In the genomic region with DNA sequence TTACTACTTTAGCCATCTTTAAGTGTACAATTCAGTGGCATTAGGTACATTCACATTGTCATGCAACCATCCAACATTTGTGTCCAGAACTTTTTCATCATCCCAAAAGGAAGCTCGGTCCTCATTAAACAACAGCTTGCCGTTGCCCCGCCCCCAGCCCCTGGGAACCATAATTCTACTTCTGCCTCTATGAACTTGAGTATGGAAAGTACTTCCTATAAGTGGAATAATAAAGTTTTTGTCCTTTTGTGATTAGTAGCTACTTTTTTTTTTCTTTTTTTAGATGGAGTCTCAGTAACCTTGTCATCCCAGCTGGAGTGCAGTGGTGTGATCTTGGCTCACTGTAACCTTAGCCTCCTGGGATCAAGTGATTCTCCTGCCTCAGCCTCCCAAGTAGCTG, we compare ENCODE assay signal across 22 cellular contexts. TPM values are rescaled to one million over a fixed set of nuclear protein-coding genes. Genes with fewer than 3 reads are reported as not detected.
"Had no signal": no experiment of that assay in that cellular context is flagged by ENCODE, and none has a peak within 500 bp of the region (broad histone marks: within the 10 kb centered on the region; RNA-seq: fewer than 3 reads in every experiment).

No MANE protein-coding gene starts in this region.

- DNase-seq: Kasumi-1, MM.1S, NCI-H1092 treated with DMSO at 0.1 percent for 48 hours, NCI-H1436, NCI-H1694, NCI-H187 treated with DMSO at 0.1 percent for 48 hours, NCI-H2081, NCI-H2107, NCI-H2227 treated with DMSO at 0.1 percent for 48 hours, NCI-H446, NCI-H510A, NCI-H524 treated with DMSO at 0.1 percent for 48 hours, NCI-H69, NCI-H774, RPMI8226, SHP77, SK-N-SH had no signal

- H3K4me2 ChIP-seq: KMS-11, SK-N-SH had no signal

- H3K9ac ChIP-seq: KMS-11, SK-N-SH had no signal

- H3K9me3 ChIP-seq: SK-N-SH had no signal

- FAIRE-seq: RCC 7860 had no signal

- H3K27ac ChIP-seq: KMS-11 had no signal

RNA-seq across cellular contexts. Expression of a gene that starts 5.0 kb away (rescaled TPM):
- total RNA-seq: HT-29, SK-MEL-5 had no signal

RNA-seq across cellular contexts. Expression of a gene that starts 50.4 kb away (rescaled TPM):
- total RNA-seq: HT-29, M059J, SK-MEL-5 had no signal
- polyA plus RNA-seq: SK-N-SH had no signal
